8 cellular contexts compared by ENCODE assay signal in genomic region chr10:78033623-78034470, GRCh38. TPM values are rescaled to one million over a fixed set of nuclear protein-coding genes. Genes with fewer than 3 reads are reported as not detected.
DNase-seq lines count a peak whose midpoint lies in the region; ATAC-seq and TF ChIP-seq lines count a peak whose summit lies in the region.

Gene RPS24, plus strand, starts transcription at chr10:78033863. Its CDS starts 39 bp downstream, at chr10:78033902.

- H3K9ac ChIP-seq in mucosa of stomach (ENCODE audit: low read length): peak within 1 kb of the TSS; percentile 71

- H3K27me3 ChIP-seq in Panc1 (ENCODE audit: control insufficient read depth, insufficient read depth, low read length): no peaks in the 10 kb centered on the region
- no peaks in the 10 kb centered on the region for H3K27me3 ChIP-seq in esophagus (ENCODE audit: control insufficient read depth in 1 of 2, insufficient read depth in 2 of 2, low read length in 2 of 2)
- H3K27me3 ChIP-seq in mucosa of stomach (ENCODE audit: control insufficient read depth, insufficient read depth, low read length): no peaks in the 10 kb centered on the region

- no peaks in the 10 kb centered on the region for H3K9me3 Mint-ChIP-seq in activated T-cell treated with anti-CD3 and anti-CD28 coated beads, Interleukin-2, amount 50 U/mL, for 4 hours

- intact Hi-C loops in Panc1 (cut with micrococcal nuclease; ENCODE audit: unreplicated experiment): no loop called here

- 1% methylated on average over 53 to 55 of the region's 55 CpGs for WGBS in esophagus, 2 donors

- DNase-seq in DMS53 (lab: John Stamatoyannopoulos, UW) (peak; percentile 99), KG1 (lab: John Stamatoyannopoulos, UW) (peak; percentile 98), Panc1 (ENCODE audit: low read depth, low spot score) (peak; percentile 97)
- peak; percentile 93 for DNase-seq in activated T-cell treated with anti-CD3 and anti-CD28 coated beads, Interleukin-2, amount 50 U/mL, for 4 hours
- peak; percentile 85 for DNase-seq in stimulated activated CD8-positive, alpha-beta memory T cell treated with anti-CD3 and anti-CD28 coated beads, Interleukin-7, amount 100 ng/mL, for 1 hour (ENCODE audit: low read depth in 2 of 2)

- H3K36me3 ChIP-seq in Panc1 (ENCODE audit: control insufficient read depth, insufficient read depth, low read length): peaks cover 43% of the 10 kb centered on the region
- peaks cover 1 to 19% of the 10 kb centered on the region in 2 donors for H3K36me3 ChIP-seq in esophagus (ENCODE audit: control insufficient read depth in 2 of 2, insufficient read depth in 2 of 2, low read length in 1 of 2)
- H3K36me3 ChIP-seq in mucosa of stomach (ENCODE audit: control insufficient read depth, insufficient read depth, low read length): no peaks in the 10 kb centered on the region

- H3K36me3 Mint-ChIP-seq in activated T-cell treated with anti-CD3 and anti-CD28 coated beads, Interleukin-2, amount 50 U/mL, for 4 hours (ENCODE audit: insufficient read depth): peaks cover 44% of the 10 kb centered on the region

- POLR2A ChIA-PET in Panc1 (lab: Charles Lee): no interaction called here

- H3K9me3 ChIP-seq in Panc1 (ENCODE audit: control insufficient read depth, insufficient read depth, low read depth, low read length) (no peaks in the 10 kb centered on the region), esophagus (ENCODE audit: control insufficient read depth in 2 of 2, insufficient read depth in 1 of 2, low read depth in 1 of 2, low read length in 1 of 2) (no peaks in the 10 kb centered on the region), mucosa of stomach (ENCODE audit: control insufficient read depth, low read length) (no peaks in the 10 kb centered on the region)

- CTCF ChIA-PET in Panc1 (lab: Charles Lee): no interaction called here

- peak within 1 kb of the TSS; percentile 97 for H3K4me3 Mint-ChIP-seq in activated T-cell treated with anti-CD3 and anti-CD28 coated beads, Interleukin-2, amount 50 U/mL, for 4 hours

- BruUV-seq in Panc1 (replicated peaks; lab: Mats Ljungman, UMichigan): no TSS peak

- in situ Hi-C loops in Panc1 (cut with HindIII; ENCODE audit: low pct_unique_long_range_greater_than_20kb, low sequenced_read_pairs): no loop called here

- H3K4me1 Mint-ChIP-seq in activated T-cell treated with anti-CD3 and anti-CD28 coated beads, Interleukin-2, amount 50 U/mL, for 4 hours (ENCODE audit: low read depth): peaks cover 50% of the 10 kb centered on the region

- ATAC-seq in GM21723 (IDR thresholded peaks at IDR 0.05; ENCODE audit: unreplicated experiment): peak; percentile 79
- peak; percentile 95 for ATAC-seq in Panc1
- ATAC-seq in activated T-cell treated with anti-CD3 and anti-CD28 coated beads, Interleukin-2, amount 50 U/mL, for 4 hours: peak; percentile 86 to 90

- no peaks in the 10 kb centered on the region for H3K27me3 Mint-ChIP-seq in activated T-cell treated with anti-CD3 and anti-CD28 coated beads, Interleukin-2, amount 50 U/mL, for 4 hours (ENCODE audit: low read depth)

- H3K27ac ChIP-seq in Panc1 (ENCODE audit: low read length) (peak within 1 kb of the TSS; percentile 99), esophagus (ENCODE audit: low read depth in 2 of 2, low read length in 1 of 2) (peak within 1 kb of the TSS; percentile 80 to 87)

- no peak for TF ChIP-seq CTCF in Panc1 (IDR thresholded peaks at IDR 0.05)

- H3K4me3 ChIP-seq in Panc1 (ENCODE audit: low read depth in 2 of 2, low read length in 2 of 2): peak within 1 kb of the TSS; percentile 87 to 92
- H3K4me3 ChIP-seq in esophagus (ENCODE audit: low read depth in 1 of 2, low read length in 2 of 2): peak within 1 kb of the TSS; percentile 84 to 85
- peak within 1 kb of the TSS; percentile 48 for H3K4me3 ChIP-seq in mucosa of stomach (ENCODE audit: low read length)

- H3K4me1 ChIP-seq in Panc1 (ENCODE audit: control insufficient read depth, insufficient read depth, low read length): peaks cover 41% of the 10 kb centered on the region
- peaks cover 0 to 3% of the 10 kb centered on the region in 2 donors for H3K4me1 ChIP-seq in esophagus (ENCODE audit: control insufficient read depth in 2 of 2, insufficient read depth in 2 of 2, low read length in 1 of 2)
- peaks cover 17% of the 10 kb centered on the region for H3K4me1 ChIP-seq in mucosa of stomach (ENCODE audit: control insufficient read depth, insufficient read depth, low read length)

RNA-seq across cellular contexts. Expression of gene RPS24, which starts in this region (rescaled TPM):
- total RNA-seq in Panc1 (2021; ENCODE audit: unreplicated experiment): 1,400 TPM
- 1,577 TPM for polyA plus RNA-seq in Panc1 (2012; ENCODE audit: insufficient read length)
- 1,000 to 10,000 TPM; 1,842 to 2,104 (median 1,901) TPM for total RNA-seq in activated T-cell treated with anti-CD3 and anti-CD28 coated beads, Interleukin-2, amount 50 U/mL, for 4 hours
- 1,000 to 10,000 TPM; 5,326 to 6,767 TPM for polyA plus RNA-seq in esophagus

Comparison
In these comparisons a context has a peak if more than half of its experiments do, and no peak if none do; other contexts are left out.
1. Peak in every context shown above with its lines: DNase-seq, ATAC-seq, H3K4me3 ChIP-seq and H3K27ac ChIP-seq.